Comparison of ENCODE assay signal across 8 cellular contexts in the genomic region with DNA sequence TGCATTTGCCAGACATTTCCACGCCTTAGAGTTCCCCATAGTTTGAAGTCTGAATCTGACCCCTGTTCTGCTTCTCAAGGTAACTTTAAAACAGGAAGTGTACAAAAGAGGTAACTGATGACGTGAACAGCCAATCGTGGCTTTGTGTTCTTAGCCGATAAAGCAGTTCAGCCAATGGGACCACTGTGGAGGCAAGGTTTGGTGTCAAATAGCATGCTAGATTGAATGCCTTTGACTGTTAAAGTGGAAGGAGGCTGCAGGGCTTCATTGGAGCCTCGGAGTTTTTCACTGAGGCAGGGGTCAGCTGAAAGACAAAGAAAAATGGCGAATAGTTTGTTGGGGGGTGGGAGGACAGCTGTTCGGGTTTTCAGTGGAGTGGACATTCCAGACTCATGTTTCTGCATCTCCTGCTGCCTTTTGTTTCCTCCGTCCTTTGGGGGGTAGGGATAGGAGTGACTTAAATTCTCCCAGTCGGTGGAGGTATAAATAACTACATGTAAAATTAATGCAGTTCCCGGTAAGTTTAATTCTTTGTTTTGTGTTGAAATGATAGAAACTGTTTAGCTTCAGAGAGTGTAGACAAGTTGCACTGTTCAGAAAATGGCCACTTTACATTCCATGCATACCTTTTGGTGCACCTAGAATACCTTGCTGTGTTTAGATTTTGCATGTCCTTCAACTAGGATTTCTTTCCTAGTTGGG. TPM values are rescaled to one million over a fixed set of nuclear protein-coding genes. Genes with fewer than 3 reads are reported as not detected.
DNase-seq lines count a peak whose midpoint lies in the region; ATAC-seq and TF ChIP-seq lines count a peak whose summit lies in the region.

No MANE protein-coding gene starts in this region.

- DNase-seq in GM10266 (ENCODE audit: extremely low spot score) (peak; percentile 73), NCI-H1092 (lab: John Stamatoyannopoulos, UW) (peak; percentile 93), SW480 (ENCODE audit: low spot score) (peak; percentile 94), amygdala (lab: John Stamatoyannopoulos, UW) (peak in 55 of 56 donors; percentile 3 to 95 (median 70)), left cardiac atrium (peak; percentile 77), posterior cingulate gyrus (peak; percentile 42 to 95 (median 74)), upper lobe of left lung (peak in 1 of 2 donors; percentile 95)

- H3K27me3 ChIP-seq in upper lobe of left lung: no peaks in the 10 kb centered on the region

- peak overlapping the region in 3 of 4 donors; percentile 44 to 60 (median 48) for H3K4me3 ChIP-seq in upper lobe of left lung

- 7 to 10% methylated on average over 10 of the region's 10 CpGs for WGBS in upper lobe of left lung, 2 donors

- no peak for TF ChIP-seq CTCF in GM10266 (IDR thresholded peaks at IDR 0.05; ENCODE audit: control insufficient read depth, insufficient read depth, low read depth, missing control alignments)
- TF ChIP-seq CTCF in upper lobe of left lung (IDR thresholded peaks at IDR 0.05): no peak

- no peaks in the 10 kb centered on the region for H3K36me3 ChIP-seq in upper lobe of left lung

- TF ChIP-seq POLR2A in upper lobe of left lung (IDR thresholded peaks at IDR 0.05): peak in 2 of 4 donors; percentile 48 to 69

- peak; percentile 83 for ATAC-seq in HG02588 (IDR thresholded peaks at IDR 0.05; ENCODE audit: unreplicated experiment)
- ATAC-seq in left cardiac atrium: peak; percentile 97
- ATAC-seq in upper lobe of left lung (ENCODE audit: low FRiP score in 2 of 2): peak; percentile 95 to 96

- TF ChIP-seq EP300 in upper lobe of left lung (IDR thresholded peaks at IDR 0.05): no peak

- H3K27ac ChIP-seq in upper lobe of left lung: peak overlapping the region; percentile 62 to 85 (median 84)

- no peaks in the 10 kb centered on the region for H3K9me3 ChIP-seq in upper lobe of left lung

- intact Hi-C loops in left cardiac atrium (cut with DNase I) (no loop called here), posterior cingulate gyrus (cut with DNase I) (loop anchor here (2.0 kb wide), 1 partner anchor 16 kb away; no protein-coding TSS in a partner anchor)

- H3K4me1 ChIP-seq in upper lobe of left lung: peaks cover 52 to 71% (median 64%) of the 10 kb centered on the region in 4 donors

RNA-seq across cellular contexts. Expression of gene NFYC, which starts 17.7 kb away (rescaled TPM):
- total RNA-seq in left cardiac atrium (10 to 100 TPM; 60.1 to 71.1 TPM), upper lobe of left lung (10 to 100 TPM; 40.0 to 73.3 (median 50.9) TPM)

RNA-seq across cellular contexts. Expression of gene RIMS3, which starts 43.8 kb away (rescaled TPM):
- total RNA-seq in left cardiac atrium (1 to 10 TPM; 2.9 to 3.6 TPM), upper lobe of left lung (1 to 10 TPM; 2.7 to 9.9 (median 3.5) TPM)
